Comparison of ENCODE assay signal across 10 cellular contexts in the genomic region with DNA sequence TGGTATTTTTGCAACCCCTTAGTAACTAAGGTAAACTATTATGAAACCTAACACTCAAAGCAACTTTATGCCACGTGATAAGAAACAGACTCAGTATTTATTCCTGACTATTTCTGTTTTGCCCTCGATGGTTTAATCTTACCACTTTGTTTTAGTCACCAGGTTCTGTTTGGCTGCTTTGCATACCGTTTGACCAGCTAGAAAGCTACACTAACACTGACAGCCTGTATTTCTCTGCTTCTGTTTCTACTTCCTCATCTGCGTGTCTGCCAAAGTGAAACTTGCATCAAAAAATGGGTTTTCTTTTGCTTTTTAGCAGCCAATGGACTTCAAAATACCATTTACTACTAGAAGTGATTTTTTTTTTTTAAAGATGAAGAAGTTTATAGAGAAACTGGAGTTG.
DNase-seq lines count a peak whose midpoint lies in the region; ATAC-seq lines count a peak whose summit lies in the region.
"Had no signal": no experiment of that assay in that cellular context is flagged by ENCODE, and none has a peak within 500 bp of the region (broad histone marks: within the 10 kb centered on the region; RNA-seq: fewer than 3 reads in every experiment).

No MANE protein-coding gene starts in this region.

- no peaks in the 10 kb centered on the region for H3K36me3 Mint-ChIP-seq in effector memory CD8-positive, alpha-beta T cell (ENCODE audit: insufficient read depth)

- H3K4me3 Mint-ChIP-seq in effector memory CD8-positive, alpha-beta T cell = no peak overlapping the region

- no peak overlapping the region for H3K27ac Mint-ChIP-seq in effector memory CD8-positive, alpha-beta T cell

- peak; percentile 93 for ATAC-seq in GM19324 (IDR thresholded peaks at IDR 0.05; ENCODE audit: low FRiP score, unreplicated experiment)
- peak; percentile 94 for ATAC-seq in HG02759 (IDR thresholded peaks at IDR 0.05; ENCODE audit: unreplicated experiment)
- peak; percentile 92 for ATAC-seq in HG03575 (IDR thresholded peaks at IDR 0.05; ENCODE audit: extremely low read depth, insufficient number of reproducible peaks, low FRiP score, unreplicated experiment)
- no peak for ATAC-seq in effector memory CD8-positive, alpha-beta T cell (replicated peaks)

- DNase-seq in myocyte (ENCODE audit: low read depth) (peak; percentile 96), glomerular visceral epithelial cell (ENCODE audit: extremely low spot score) (no peak)
- no peak for DNase-seq in stimulated activated CD4-positive, alpha-beta T cell treated with anti-CD3 and anti-CD28 coated beads, Interleukin-1b, Interleukin-23, amount 100 ng/mL, for 48 hours
- no peak for DNase-seq in effector memory CD8-positive, alpha-beta T cell
- DNase-seq: activated CD8-positive, alpha-beta memory T cell treated with anti-CD3 and anti-CD28 coated beads, Interleukin-2, amount 50 U/mL, for 48 hours; KG1; stimulated activated naive CD4-positive, alpha-beta T cell had no signal

- no peaks in the 10 kb centered on the region for H3K27me3 Mint-ChIP-seq in effector memory CD8-positive, alpha-beta T cell

- no peaks in the 10 kb centered on the region for H3K4me1 Mint-ChIP-seq in effector memory CD8-positive, alpha-beta T cell (ENCODE audit: low read depth in 2 of 2)

- peaks cover 7 to 10% of the 10 kb centered on the region in 2 donors for H3K9me3 Mint-ChIP-seq in effector memory CD8-positive, alpha-beta T cell
